ENCODE assay signal across 26 cellular contexts in the genomic region with DNA sequence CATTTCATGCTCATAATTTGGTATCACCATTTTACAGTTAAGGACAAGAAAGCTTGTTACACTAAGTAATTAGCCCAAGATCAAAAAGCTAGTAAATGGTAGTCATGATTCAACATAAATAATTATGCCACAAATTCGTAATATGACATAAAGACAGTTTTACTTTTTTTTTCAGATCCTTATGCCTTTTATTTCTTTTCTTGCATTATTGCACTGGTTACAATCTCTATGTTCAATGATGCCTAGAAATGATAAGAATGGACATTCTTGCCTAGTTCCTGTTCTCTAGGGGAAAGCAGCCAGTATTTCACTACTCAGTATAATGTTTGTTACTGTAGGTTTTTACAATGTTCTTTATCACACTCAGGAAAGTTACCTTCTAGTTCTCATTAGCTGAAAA.
"Had no signal": no experiment of that assay in that cellular context is flagged by ENCODE, and none has a peak within 500 bp of the region (broad histone marks: within the 10 kb centered on the region; RNA-seq: fewer than 3 reads in every experiment).

No MANE protein-coding gene starts in this region.

- H3K4me3 ChIP-seq: pancreas, psoas muscle, skin epidermis, stomach, thoracic aorta, thyroid gland, tibial nerve, upper lobe of left lung, vagina had no signal

- H3K4me1 ChIP-seq: pancreas, stomach, thyroid gland had no signal

- DNase-seq: naive thymus-derived CD8-positive, alpha-beta T cell; nephron progenitor cell; nucleus accumbens; pancreas; posterior cingulate gyrus; psoas muscle; right cardiac atrium; stimulated activated CD4-positive, alpha-beta T cell treated with anti-CD3 and anti-CD28 coated beads, Interleukin-15, amount 100 ng/mL, for 24 hours; stimulated activated CD4-positive, alpha-beta T cell treated with anti-CD3 and anti-CD28 coated beads, Interleukin-2, amount 100 ng/mL, for 24 hours; stimulated activated CD4-positive, alpha-beta T cell treated with anti-CD3 and anti-CD28 coated beads, Interleukin-2, amount 100 ng/mL, for 48 hours; stimulated activated CD4-positive, alpha-beta T cell treated with anti-CD3 and anti-CD28 coated beads, Interleukin-4, amount 100 ng/mL, for 24 hours; stimulated activated naive B cell treated with anti-CD40 and anti-IgM and Interleukin-4, amounts not matched to agents 10 μg/mL and 1 μg/mL and 100 μg/mL, for 72 hours; stimulated activated naive CD4-positive, alpha-beta T cell treated with Interleukin-2 at 50 U/mL for 16 hours; stomach; thyroid gland; trophoblast cell; upper lobe of left lung had no signal

- H3K9me3 ChIP-seq: pancreas, thyroid gland, vagina had no signal

- ATAC-seq: naive thymus-derived CD8-positive, alpha-beta T cell; natural killer cell treated with Interleukin-12 subunit alpha and Interleukin-12 subunit beta and Interleukin-15 and Interleukin-18, amount 100 ng/mL, for 72 hours; pancreas; psoas muscle; right cardiac atrium; sciatic nerve; stimulated activated effector memory CD8-positive, alpha-beta T cell treated with anti-CD3 and anti-CD28 coated beads, Interleukin-12 subunit alpha, Interleukin-12 subunit beta, amount 100 ng/mL, for 72 hours; stimulated activated naive B cell treated with anti-CD40 and anti-IgM and Interleukin-4, amounts not matched to agents 10 μg/mL and 1 μg/mL and 100 μg/mL, for 72 hours had no signal

- FAIRE-seq: pancreas, urothelium cell line had no signal

- H3K27ac ChIP-seq: neutrophil, pancreas, psoas muscle, skin epidermis, stomach, thoracic aorta, thyroid gland, tibial nerve, upper lobe of left lung, vagina had no signal

- H3K27me3 ChIP-seq: neutrophil, pancreas, stomach, thyroid gland, tibial nerve, upper lobe of left lung, vagina had no signal

- H3K36me3 ChIP-seq: neutrophil, pancreas, stomach, thoracic aorta, thyroid gland, tibial nerve, upper lobe of left lung, vagina had no signal
